22 cellular contexts compared by ENCODE assay signal in the genomic region with DNA sequence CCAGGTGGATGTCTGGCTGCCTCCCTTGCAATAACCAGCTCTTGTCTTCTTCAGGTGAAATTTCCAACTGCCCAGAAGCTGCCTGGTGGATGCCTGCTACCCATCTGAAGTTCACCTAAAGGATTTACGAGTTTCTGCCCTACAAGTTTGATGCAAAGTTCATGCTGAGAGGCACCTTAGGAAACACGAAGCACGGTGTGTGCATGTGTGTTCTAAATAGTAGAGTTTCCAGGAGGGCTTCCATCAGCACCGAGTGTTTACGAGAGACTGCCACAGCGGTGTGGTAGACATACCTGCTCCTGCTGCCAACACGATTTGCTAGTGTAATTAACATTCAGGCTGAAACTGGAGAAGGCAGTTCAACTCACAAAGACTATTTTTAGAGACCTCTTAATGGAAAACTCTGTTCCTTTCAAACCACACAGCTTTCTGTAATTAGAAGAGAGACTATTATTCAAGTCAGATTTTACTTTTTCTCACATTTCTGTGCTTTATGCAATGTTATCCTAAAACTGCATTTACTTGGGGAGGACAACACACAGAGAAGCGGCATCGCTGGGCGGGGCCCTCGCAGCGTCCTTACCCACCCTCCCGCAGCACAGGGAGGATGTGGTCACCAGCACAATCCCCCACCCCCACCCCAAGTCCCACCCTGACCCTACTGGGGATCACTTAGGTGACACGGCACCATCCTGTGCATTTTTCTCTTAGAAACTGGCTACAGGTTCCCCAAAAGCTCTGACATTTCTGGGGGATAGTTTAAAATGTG. TPM values are rescaled to one million over a fixed set of nuclear protein-coding genes. Genes with fewer than 3 reads are reported as not detected.
DNase-seq lines count a peak whose midpoint lies in the region; ATAC-seq and TF ChIP-seq lines count a peak whose summit lies in the region.
"Had no signal": no experiment of that assay in that cellular context is flagged by ENCODE, and none has a peak within 500 bp of the region (broad histone marks: within the 10 kb centered on the region; RNA-seq: fewer than 3 reads in every experiment).

No MANE protein-coding gene starts in this region.

- H3K4me2 ChIP-seq in OCI-LY7 (ENCODE audit: low read length): no peak overlapping the region
- H3K4me2 ChIP-seq: A549 had no signal

- peak overlapping the region; percentile 8 to 43 (median 14) for H3K4me3 ChIP-seq in skeletal muscle tissue (ENCODE audit: low read length in 3 of 3)
- no peak overlapping the region for H3K4me3 ChIP-seq in OCI-LY7 (ENCODE audit: low read depth, low read length, poor library complexity, severe bottlenecking)
- H3K4me3 ChIP-seq: A549, gastrocnemius medialis, tibial nerve had no signal

- CTCF ChIA-PET in OCI-LY7 (lab: Charles Lee; ENCODE audit: unreplicated experiment): interaction anchor here (0.6 kb wide), 1 partner anchor 128 kb away, joined by 3 read pairs; no protein-coding TSS in a partner anchor

- intact Hi-C loops in OCI-LY7 (cut with micrococcal nuclease; ENCODE audit: unreplicated experiment): no loop called here

- H3K4me1 ChIP-seq in skeletal muscle tissue (ENCODE audit: control insufficient read depth in 3 of 3, insufficient read depth in 3 of 3, low read length in 3 of 3) (peaks cover 11 to 51% (median 12%) of the 10 kb centered on the region in 3 donors), OCI-LY7 (ENCODE audit: insufficient read depth, low read length, poor library complexity, severe bottlenecking) (no peaks in the 10 kb centered on the region)
- H3K4me1 ChIP-seq: A549, BE2C, Caco-2, tibial nerve had no signal

- H4K20me1 ChIP-seq in OCI-LY7 (ENCODE audit: insufficient read depth, low read length): no peaks in the 10 kb centered on the region

- H3K36me3 ChIP-seq in skeletal muscle tissue (ENCODE audit: control insufficient read depth in 3 of 3, insufficient read depth in 3 of 3, low read length in 3 of 3) (no peaks in the 10 kb centered on the region), OCI-LY7 (ENCODE audit: insufficient read depth, low read length) (no peaks in the 10 kb centered on the region)
- H3K36me3 ChIP-seq: BE2C, gastrocnemius medialis, tibial nerve had no signal

- H3K27me3 ChIP-seq in skeletal muscle tissue (ENCODE audit: control insufficient read depth in 3 of 3, insufficient read depth in 3 of 3, low read length in 3 of 3): peaks cover 0 to 11% (median 5%) of the 10 kb centered on the region in 3 donors
- H3K27me3 ChIP-seq: BE2C, tibial nerve had no signal

- POLR2A ChIA-PET in OCI-LY7 (lab: Charles Lee): interaction anchor here (0.6 to 0.8 kb wide), 3 partner anchors 91 to 790 kb away, joined by 3 to 7 read pairs (median 4); no protein-coding TSS in a partner anchor

- no peak for ATAC-seq in GM18498 (IDR thresholded peaks at IDR 0.05; ENCODE audit: unreplicated experiment)
- ATAC-seq: A549 had no signal

- H2AFZ ChIP-seq in OCI-LY7 (ENCODE audit: low read length): no peak overlapping the region

- BruUV-seq in OCI-LY7 (replicated peaks; lab: Mats Ljungman, UMichigan): no TSS peak

- TF ChIP-seq CTCF in OCI-LY7 (conservative IDR thresholded peaks at IDR 0.05; ENCODE audit: low read length): no peak

- no peaks in the 10 kb centered on the region for H3K9me2 ChIP-seq in OCI-LY7 (ENCODE audit: insufficient read depth, low read length)

- peak overlapping the region in 1 of 3 donors; percentile 33 for H3K9ac ChIP-seq in skeletal muscle tissue (ENCODE audit: low read depth in 1 of 3, low read length in 3 of 3)

- H3K79me2 ChIP-seq in OCI-LY7 (ENCODE audit: insufficient read depth, low read depth, low read length): no peaks in the 10 kb centered on the region

- H3K27ac ChIP-seq in skeletal muscle tissue (ENCODE audit: low read depth, low read length): peak overlapping the region; percentile 40
- no peak overlapping the region for H3K27ac ChIP-seq in OCI-LY7 (ENCODE audit: low read depth, low read length, poor library complexity, severe bottlenecking)
- H3K27ac ChIP-seq: A549, gastrocnemius medialis, tibial nerve, VCaP had no signal

- no peaks in the 10 kb centered on the region for H3K9me3 ChIP-seq in skeletal muscle tissue (ENCODE audit: control insufficient read depth in 3 of 3, low read length in 3 of 3)
- no peaks in the 10 kb centered on the region for H3K9me3 ChIP-seq in OCI-LY7 (ENCODE audit: low read length)
- H3K9me3 ChIP-seq: A549, BE2C, Caco-2, gastrocnemius medialis had no signal

- peak; percentile 5 for DNase-seq in NCI-H1092 treated with DMSO at 0.1 percent for 48 hours (lab: John Stamatoyannopoulos, UW)
- no peak for DNase-seq in NCI-H1092 (lab: John Stamatoyannopoulos, UW)
- DNase-seq in NCI-H510A (lab: John Stamatoyannopoulos, UW): peak; percentile 21
- DNase-seq in fibroblast of peridontal ligament (ENCODE audit: extremely low read depth): peak; percentile 38
- DNase-seq in OCI-LY7 (ENCODE audit: low spot score): no peak
- DNase-seq in stimulated activated CD8-positive, alpha-beta memory T cell treated with anti-CD3 and anti-CD28 coated beads, Interleukin-4, amount 100 ng/mL, for 48 hours: no peak
- DNase-seq: activated CD4-positive, alpha-beta T cell treated with anti-CD3 and anti-CD28 coated beads, Interleukin-2, amount 10 ng/mL, durations not matched to agents 7 days and 5 days; activated naive CD8-positive, alpha-beta T cell treated with anti-CD3 and anti-CD28 coated beads, Interleukin-2, amount 10 ng/mL, durations not matched to agents 7 days and 5 days; BE2C; Caco-2; effector CD8-positive, alpha-beta T cell; gastrocnemius medialis; NCI-H524; occipital lobe; retina; stimulated activated CD4-positive, alpha-beta T cell treated with anti-CD3 and anti-CD28 coated beads, Interleukin-12 subunit alpha, Interleukin-12 subunit beta, amount 100 ng/mL, for 4 hours; stimulated activated CD4-positive, alpha-beta T cell treated with anti-CD3 and anti-CD28 coated beads, Interleukin-4, amount 100 ng/mL, for 4 hours had no signal

RNA-seq across cellular contexts. Expression of a gene that starts 15.5 kb away (rescaled TPM):
- total RNA-seq in skeletal muscle tissue: 0.52 TPM
- total RNA-seq in OCI-LY7 (2014; rRNA removed; shearing (Covaris generic)): not detected in 2 replicates
- not detected in 2 replicates for total RNA-seq in OCI-LY7 (2022)
- total RNA-seq: activated CD4-positive, alpha-beta T cell treated with anti-CD3 and anti-CD28 coated beads, Interleukin-2, amount 10 ng/mL, durations not matched to agents 7 days and 5 days; activated naive CD8-positive, alpha-beta T cell treated with anti-CD3 and anti-CD28 coated beads, Interleukin-2, amount 10 ng/mL, durations not matched to agents 7 days and 5 days; Caco-2 had no signal

Comparison
In these comparisons a context has a peak if more than half of its experiments do, and no peak if none do; other contexts are left out.
1. DNase-seq: peak in NCI-H1092 treated with DMSO at 0.1 percent for 48 hours (single experiment), NCI-H510A (single experiment) and fibroblast of peridontal ligament (single experiment); none in NCI-H1092 (single experiment), OCI-LY7 (single experiment) and stimulated activated CD8-positive, alpha-beta memory T cell treated with anti-CD3 and anti-CD28 coated beads, Interleukin-4, amount 100 ng/mL, for 48 hours (single experiment).